Comparison of ENCODE assay signal across 1 cellular context in the genomic region with DNA sequence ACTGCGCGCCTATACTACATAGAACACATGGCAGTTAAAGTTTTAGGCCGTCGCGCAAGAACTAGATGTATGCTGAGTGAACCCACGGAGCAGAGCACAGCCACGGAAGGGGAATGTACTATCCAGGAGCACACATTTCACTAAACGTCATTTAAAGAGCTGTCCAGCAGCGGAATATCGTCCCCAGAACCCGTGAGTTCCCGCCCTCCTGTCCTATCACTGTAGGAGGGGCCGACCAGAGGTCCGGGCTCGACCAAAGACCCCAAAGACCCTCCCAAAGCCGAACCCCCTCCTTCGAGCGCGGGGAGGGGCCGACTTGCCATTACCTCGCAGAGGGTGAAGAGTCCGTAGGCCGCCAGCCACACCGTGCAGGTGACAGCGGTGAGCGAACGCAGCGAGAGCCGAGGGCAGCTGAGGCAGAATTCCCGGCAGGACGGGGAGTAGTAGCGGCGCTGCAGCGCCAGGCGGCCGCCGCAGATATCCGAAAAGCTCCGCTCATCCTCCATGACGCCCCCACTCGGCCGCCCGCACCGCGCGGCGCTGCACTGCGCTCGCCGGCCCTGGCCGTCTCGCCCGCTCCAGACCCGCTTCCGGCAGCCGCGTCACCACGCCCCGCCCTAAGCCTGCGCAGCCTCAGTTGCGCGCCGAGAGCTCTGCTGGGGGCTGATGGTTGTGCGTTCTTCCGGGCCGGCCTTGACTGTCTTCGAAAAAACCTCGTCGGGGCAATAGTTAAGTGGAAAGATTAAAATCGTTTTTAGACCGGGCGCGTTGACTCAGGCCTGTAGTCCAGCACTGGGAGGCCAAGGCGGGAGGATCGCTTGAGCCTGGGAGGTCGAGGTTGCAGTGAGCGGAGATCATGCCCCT.
TF ChIP-seq lines count a peak whose summit lies in the region.

A gene with protein sequence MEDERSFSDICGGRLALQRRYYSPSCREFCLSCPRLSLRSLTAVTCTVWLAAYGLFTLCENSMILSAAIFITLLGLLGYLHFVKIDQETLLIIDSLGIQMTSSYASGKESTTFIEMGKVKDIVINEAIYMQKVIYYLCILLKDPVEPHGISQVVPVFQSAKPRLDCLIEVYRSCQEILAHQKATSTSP (minus strand): TSS at position 571 of the 864 bp plus-strand sequence. CDS start 65 bp downstream, at position 506.

TF ChIP-seq in K562, 482 proteins besides CTCF, POLR2A, EP300 and RAD21 (continued from another document and continues in another):
- TF ChIP-seq RREB1 (CRISPR knock-in tag; IDR thresholded peaks at IDR 0.05) (no peak), ELK1 (CRISPR knock-in tag; IDR thresholded peaks at IDR 0.05) (no peak), ZBTB49 (CRISPR knock-in tag; IDR thresholded peaks at IDR 0.05; ENCODE audit: borderline replicate concordance) (no peak), ZFP30 (CRISPR knock-in tag; IDR thresholded peaks at IDR 0.05; ENCODE audit: borderline replicate concordance) (no peak), ETS1 (conservative IDR thresholded peaks at IDR 0.05; ENCODE audit: control insufficient read depth, low read depth, low read length) (peak; percentile 67), ATF4 (CRISPR knock-in tag; IDR thresholded peaks at IDR 0.05) (no peak), XRCC4 (IDR thresholded peaks at IDR 0.05; ENCODE audit: extremely low read depth, insufficient read depth, insufficient read length) (no peak), ZNF589 (CRISPR knock-in tag; IDR thresholded peaks at IDR 0.05; ENCODE audit: low read depth) (peak; percentile 32; the same call in 1 of the 2 replicates), FOXK1 (CRISPR knock-in tag; IDR thresholded peaks at IDR 0.05; ENCODE audit: borderline replicate concordance) (no peak), MEIS2 (IDR thresholded peaks at IDR 0.05; ENCODE audit: partially characterized antibody) (peak; percentile 81), CCNT2 (IDR thresholded peaks at IDR 0.05; ENCODE audit: borderline replicate concordance, extremely low read depth, insufficient read length, low read depth, low read length) (peak; percentile 56), ZBTB1 (CRISPR knock-in tag; IDR thresholded peaks at IDR 0.05; ENCODE audit: borderline replicate concordance, low read depth) (no peak), PML (IDR thresholded peaks at IDR 0.05; ENCODE audit: low read length) (0 out of 2 replicates have a peak, but pooled peaks have one; percentile 34), MEF2D (tag; conservative IDR thresholded peaks at IDR 0.05; ENCODE audit: low read depth) (no peak), ZNF282 (CRISPR knock-in tag; IDR thresholded peaks at IDR 0.05) (no peak), MAFG (tag; conservative IDR thresholded peaks at IDR 0.05) (no peak), ZEB2 (IDR thresholded peaks at IDR 0.05) (no peak), ARID3B (CRISPR knock-in tag; IDR thresholded peaks at IDR 0.05; ENCODE audit: borderline replicate concordance) (no peak), COPS2 (conservative IDR thresholded peaks at IDR 0.05) (no peak), MBD2 (IDR thresholded peaks at IDR 0.05; ENCODE audit: borderline replicate concordance, low read depth) (no peak), GTF2A2 (tag; IDR thresholded peaks at IDR 0.05) (no peak), TAL1 (IDR thresholded peaks at IDR 0.05) (no peak), ZC3H8 (IDR thresholded peaks at IDR 0.05) (no peak), IRF1 (CRISPR knock-in tag; IDR thresholded peaks at IDR 0.05; ENCODE audit: borderline replicate concordance) (no peak), POLR2G (IDR thresholded peaks at IDR 0.05; ENCODE audit: low read depth, low read length) (peak; percentile 92), RBM15 (IDR thresholded peaks at IDR 0.05; ENCODE audit: insufficient read depth, low read length) (no peak), ERF (CRISPR knock-in tag; IDR thresholded peaks at IDR 0.05) (0 out of 2 replicates have a peak, but pooled peaks have one; percentile 47), ZNF655 (CRISPR knock-in tag; IDR thresholded peaks at IDR 0.05) (no peak), ZNF165 (CRISPR knock-in tag; IDR thresholded peaks at IDR 0.05; ENCODE audit: borderline replicate concordance) (no peak), SRSF7 (optimal IDR thresholded peaks at IDR 0.05; ENCODE audit: low read depth, low read length) (no peak), DLX4 (CRISPR knock-in tag; IDR thresholded peaks at IDR 0.05) (no peak)
- TF ChIP-seq, protein P1, sequence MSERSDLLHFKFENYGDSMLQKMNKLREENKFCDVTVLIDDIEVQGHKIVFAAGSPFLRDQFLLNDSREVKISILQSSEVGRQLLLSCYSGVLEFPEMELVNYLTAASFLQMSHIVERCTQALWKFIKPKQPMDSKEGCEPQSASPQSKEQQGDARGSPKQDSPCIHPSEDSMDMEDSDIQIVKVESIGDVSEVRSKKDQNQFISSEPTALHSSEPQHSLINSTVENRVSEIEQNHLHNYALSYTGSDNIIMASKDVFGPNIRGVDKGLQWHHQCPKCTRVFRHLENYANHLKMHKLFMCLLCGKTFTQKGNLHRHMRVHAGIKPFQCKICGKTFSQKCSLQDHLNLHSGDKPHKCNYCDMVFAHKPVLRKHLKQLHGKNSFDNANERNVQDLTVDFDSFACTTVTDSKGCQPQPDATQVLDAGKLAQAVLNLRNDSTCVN (CRISPR knock-in tag; IDR thresholded peaks at IDR 0.05) = no peak
- TF ChIP-seq, protein P2, sequence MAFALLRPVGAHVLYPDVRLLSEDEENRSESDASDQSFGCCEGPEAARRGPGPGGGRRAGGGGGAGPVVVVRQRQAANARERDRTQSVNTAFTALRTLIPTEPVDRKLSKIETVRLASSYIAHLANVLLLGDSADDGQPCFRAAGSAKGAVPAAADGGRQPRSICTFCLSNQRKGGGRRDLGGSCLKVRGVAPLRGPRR (CRISPR knock-in tag; IDR thresholded peaks at IDR 0.05) = no peak
